ENCODE assay signal across 1 cellular context in the genomic region with DNA sequence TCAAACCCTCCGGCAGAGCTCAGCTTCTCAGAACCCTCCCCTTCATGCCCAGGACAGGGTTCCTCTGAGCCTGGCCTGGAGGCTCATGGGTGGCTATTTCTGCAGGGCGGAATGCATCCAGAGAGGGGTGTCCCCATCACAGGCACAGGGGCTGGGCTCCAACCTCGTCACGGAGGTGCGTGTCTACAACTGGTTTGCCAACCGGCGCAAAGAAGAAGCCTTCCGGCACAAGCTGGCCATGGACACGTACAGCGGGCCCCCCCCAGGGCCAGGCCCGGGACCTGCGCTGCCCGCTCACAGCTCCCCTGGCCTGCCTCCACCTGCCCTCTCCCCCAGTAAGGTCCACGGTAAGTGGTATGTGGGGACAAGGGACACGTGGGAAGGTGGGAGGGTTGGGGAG.
TF ChIP-seq lines count a peak whose summit lies in the region.

No MANE protein-coding gene starts in this region.

TF ChIP-seq in H1, 55 proteins besides CTCF, POLR2A, EP300 and RAD21:
- TF ChIP-seq SP1 (IDR thresholded peaks at IDR 0.05; ENCODE audit: low read depth, low read length) (no peak), ZNF274 (IDR thresholded peaks at IDR 0.05; ENCODE audit: borderline replicate concordance, extremely low read depth, low read length) (no peak), SAP30 (IDR thresholded peaks at IDR 0.05; ENCODE audit: insufficient read depth, insufficient replicate concordance, low read length) (no peak), TCF12 (IDR thresholded peaks at IDR 0.05; ENCODE audit: low read depth, low read length) (no peak), BCL11A (IDR thresholded peaks at IDR 0.05; ENCODE audit: low read depth in 2 of 2, low read length in 2 of 2) (no peak), CHD1 (IDR thresholded peaks at IDR 0.05; ENCODE audit: low read depth, low read length) (no peak), SIN3A (conservative IDR thresholded peaks at IDR 0.05 in 1 of 2, IDR thresholded peaks at IDR 0.05 in 1 of 2; ENCODE audit: low read depth in 1 of 2, low read length in 2 of 2) (no peak), EGR1 (IDR thresholded peaks at IDR 0.05; ENCODE audit: borderline replicate concordance, low read depth, low read length) (no peak), YY1 (IDR thresholded peaks at IDR 0.05; ENCODE audit: low read depth, low read length) (no peak), POLR2AphosphoS5 (IDR thresholded peaks at IDR 0.05; ENCODE audit: low read depth, low read length) (no peak), RXRA (IDR thresholded peaks at IDR 0.05; ENCODE audit: insufficient read depth, low read depth, low read length) (no peak), KDM4A (IDR thresholded peaks at IDR 0.05; ENCODE audit: low read depth, low read length, severe bottlenecking) (no peak), BACH1 (IDR thresholded peaks at IDR 0.05; ENCODE audit: low read length) (no peak)
- TF ChIP-seq, protein P1, sequence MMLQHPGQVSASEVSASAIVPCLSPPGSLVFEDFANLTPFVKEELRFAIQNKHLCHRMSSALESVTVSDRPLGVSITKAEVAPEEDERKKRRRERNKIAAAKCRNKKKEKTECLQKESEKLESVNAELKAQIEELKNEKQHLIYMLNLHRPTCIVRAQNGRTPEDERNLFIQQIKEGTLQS (IDR thresholded peaks at IDR 0.05; ENCODE audit: insufficient read depth, low read depth, low read length): no peak
